23 cellular contexts compared by ENCODE assay signal in the genomic region with DNA sequence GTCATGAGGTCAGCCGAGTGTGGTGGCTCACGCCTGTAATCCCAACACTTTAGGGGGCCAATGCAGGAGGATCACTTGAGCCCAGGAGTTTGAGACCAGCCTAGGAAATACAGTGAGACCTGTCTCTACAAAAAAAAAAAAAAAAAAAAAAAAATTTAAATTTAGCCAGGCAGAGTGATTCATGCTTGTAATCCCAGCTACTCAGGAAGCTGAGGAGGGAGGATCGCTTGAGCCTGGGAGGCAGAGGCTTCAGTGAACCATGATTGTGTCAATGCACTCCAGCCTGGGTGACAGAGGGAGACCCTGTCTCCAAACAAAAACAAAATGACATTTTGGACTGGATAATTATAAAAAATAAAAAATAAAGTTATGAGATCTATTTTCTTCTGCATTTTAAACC. TPM values are rescaled to one million over a fixed set of nuclear protein-coding genes. Genes with fewer than 3 reads are reported as not detected.
DNase-seq lines count a peak whose midpoint lies in the region; ATAC-seq and TF ChIP-seq lines count a peak whose summit lies in the region.
"Had no signal": no experiment of that assay in that cellular context is flagged by ENCODE, and none has a peak within 500 bp of the region (broad histone marks: within the 10 kb centered on the region; RNA-seq: fewer than 3 reads in every experiment).

No MANE protein-coding gene starts in this region.

- no peak overlapping the region for H3K27ac ChIP-seq in foreskin keratinocyte
- peak overlapping the region in 2 of 3 donors; percentile 59 to 79 for H3K27ac ChIP-seq in thyroid gland
- H3K27ac ChIP-seq: ovary, Peyer's patch, tibial nerve had no signal

- H3K27me3 ChIP-seq in foreskin keratinocyte (no peaks in the 10 kb centered on the region), thyroid gland (no peaks in the 10 kb centered on the region)
- H3K27me3 ChIP-seq: ovary, Peyer's patch, tibial nerve had no signal

- peak; percentile 58 for ATAC-seq in foreskin keratinocyte
- no peak for ATAC-seq in HG02763 (IDR thresholded peaks at IDR 0.05; ENCODE audit: unreplicated experiment)
- ATAC-seq: activated CD8-positive, alpha-beta T cell treated with anti-CD3 and anti-CD28 coated beads for 36 hours; natural killer cell; stimulated activated naive B cell treated with anti-CD40 and anti-IgM and Interleukin-4, amounts not matched to agents 10 μg/mL and 1 μg/mL and 100 μg/mL, for 72 hours had no signal

- no peaks in the 10 kb centered on the region for H3K36me3 ChIP-seq in thyroid gland
- H3K36me3 ChIP-seq: ovary, Peyer's patch, tibial nerve had no signal

- TF ChIP-seq CTCF in foreskin keratinocyte (conservative IDR thresholded peaks at IDR 0.05) (no peak), thyroid gland (IDR thresholded peaks at IDR 0.05) (no peak)

- TF ChIP-seq POLR2A in thyroid gland (IDR thresholded peaks at IDR 0.05) = no peak

- H3K4me3 ChIP-seq in thyroid gland (replicated peaks in 1 of 3) = no peak overlapping the region
- H3K4me3 ChIP-seq: ovary, Peyer's patch, tibial nerve had no signal

- DNase-seq in HT1080 (ENCODE audit: low read depth) (peak; percentile 77), amniotic epithelial cell (ENCODE audit: low read depth) (peak; percentile 24), foreskin keratinocyte (peak in 1 of 2 donors; percentile 30), thyroid gland (peak; percentile 35 to 43), NCI-H345 (lab: John Stamatoyannopoulos, UW) (no peak), SIG-M5 (lab: John Stamatoyannopoulos, UW) (no peak)
- DNase-seq: activated CD4-positive, CD25-positive, alpha-beta regulatory T cell; activated CD8-positive, alpha-beta T cell treated with anti-CD3 and anti-CD28 coated beads for 36 hours; activated naive CD4-positive, alpha-beta T cell treated with anti-CD3 and anti-CD28 coated beads, Interleukin-2, amount 50 U/mL, for 16 hours; activated T-cell treated with anti-CD3 and anti-CD28 coated beads, Interleukin-2, amount 50 U/mL, for 48 hours; MM.1S; natural killer cell; NCI-H146; NCI-H2171 treated with DMSO at 0.1 percent for 48 hours; NCI-H774; ovary; Peyer's patch; SK-N-SH; stimulated activated naive B cell treated with anti-CD40 and anti-IgM and Interleukin-4, amounts not matched to agents 10 μg/mL and 1 μg/mL and 100 μg/mL, for 72 hours had no signal

- H3K4me1 ChIP-seq in foreskin keratinocyte = peaks cover 24% of the 10 kb centered on the region
- peaks cover 47 to 90% of the 10 kb centered on the region in 2 donors for H3K4me1 ChIP-seq in thyroid gland

- H3K9me3 ChIP-seq in thyroid gland = no peaks in the 10 kb centered on the region
- H3K9me3 ChIP-seq: ovary, Peyer's patch, SK-N-SH, tibial nerve had no signal

- intact Hi-C loops in thyroid gland (cut with DNase I) = no loop called here

- 62 to 64% methylated on average over 3 of the region's 3 CpGs for WGBS in thyroid gland, 2 donors

RNA-seq across cellular contexts. Expression of a gene that starts 56.2 kb away (rescaled TPM):
- total RNA-seq in HT1080 (2014; rRNA removed; shearing (Covaris generic)) = not detected in 2 replicates
- polyA plus RNA-seq in HT1080 (2015; cell fraction: cytosol; rRNA removed) = 0.06 TPM in 1 of 2 replicates, not detected in the other
- polyA plus RNA-seq in HT1080 (2015; cell fraction: nucleus; rRNA removed) = 0.09 and 0.12 TPM in 2 replicates
- 17.1 and 18.2 TPM in 2 replicates for total RNA-seq in foreskin keratinocyte
- polyA plus RNA-seq in foreskin keratinocyte = 8.7 and 10.4 TPM in 2 replicates
- 10 to 100 TPM; 15.1 to 36.2 (median 19.3) TPM for total RNA-seq in thyroid gland
- total RNA-seq: activated CD8-positive, alpha-beta T cell treated with anti-CD3 and anti-CD28 coated beads for 36 hours; glomerular endothelial cell; H1; natural killer cell; tibial nerve had no signal
- polyA plus RNA-seq: H1, ovary, SK-N-SH had no signal

Comparison
In these comparisons a context has a peak if more than half of its experiments do, and no peak if none do; other contexts are left out.
1. DNase-seq: peak in HT1080 (single experiment), amniotic epithelial cell (single experiment) and thyroid gland (2 of 2); none in NCI-H345 (single experiment) and SIG-M5 (single experiment).
2. RNA of a gene that starts 56.2 kb away (total RNA-seq): 15.1 to 36.2 TPM in thyroid gland and 17.1 to 18.2 TPM in foreskin keratinocyte; not detected in HT1080; every median in the first group is over 10 times any median in the second.